1 cellular context compared by ENCODE assay signal in the genomic region with DNA sequence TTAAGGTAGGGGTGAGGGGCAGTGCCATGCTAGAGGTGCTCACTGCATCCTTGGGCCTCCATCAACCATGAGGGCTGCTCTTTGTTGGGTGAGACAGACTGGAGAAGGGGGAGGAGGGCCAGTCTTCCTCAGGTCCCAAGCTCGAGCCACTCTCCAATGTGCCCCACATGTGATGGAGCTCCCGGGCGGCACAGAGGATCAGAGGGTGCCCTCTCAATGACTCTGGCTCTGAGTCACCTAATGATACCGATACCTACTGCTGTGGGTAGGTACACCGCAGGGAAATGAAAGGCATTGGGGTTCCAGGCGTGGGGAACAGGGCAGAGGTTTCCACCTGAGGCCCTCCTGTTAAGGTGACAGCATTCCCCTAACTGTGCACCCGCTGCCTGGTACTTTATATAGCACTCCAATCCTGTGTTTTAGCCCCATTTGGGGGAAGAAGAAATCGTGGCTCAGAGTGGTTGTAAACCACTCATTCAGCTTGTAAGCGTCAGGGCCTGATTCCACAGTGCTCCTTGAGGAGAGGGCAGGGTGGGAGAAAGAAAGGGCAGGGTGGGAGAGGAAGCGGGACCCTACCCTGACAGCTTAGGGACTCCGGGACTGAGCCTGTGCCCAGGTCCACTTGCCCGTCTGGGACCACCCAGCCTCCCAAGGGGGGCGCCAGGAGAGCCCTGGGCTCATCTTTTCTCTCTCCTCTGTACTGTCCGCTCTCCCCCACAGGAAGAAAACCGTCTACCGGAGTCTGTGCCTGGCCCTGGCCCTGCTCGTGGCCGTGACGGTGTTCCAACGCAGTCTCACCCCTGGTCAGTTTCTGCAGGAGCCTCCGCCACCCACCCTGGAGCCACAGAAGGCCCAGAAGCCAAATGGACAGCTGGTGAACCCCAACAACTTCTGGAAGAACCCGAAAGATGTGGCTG.
TF ChIP-seq lines count a peak whose summit lies in the region.

No MANE protein-coding gene starts in this region.

TF ChIP-seq in H1, 55 proteins besides CTCF, POLR2A, EP300 and RAD21 (continued from another document):
- TF ChIP-seq ATF2 (IDR thresholded peaks at IDR 0.05; ENCODE audit: low read length) (no peak), ASH2L (IDR thresholded peaks at IDR 0.05; ENCODE audit: low read length) (no peak), GTF2F1 (IDR thresholded peaks at IDR 0.05; ENCODE audit: borderline replicate concordance, low read depth, low read length) (no peak)
